1 cellular context compared by ENCODE assay signal in genomic region chr19:38989614-38990013, GRCh38. TPM values are rescaled to one million over a fixed set of nuclear protein-coding genes. Genes with fewer than 3 reads are reported as not detected.
"Had no signal": no experiment of that assay in that cellular context is flagged by ENCODE, and none has a peak within 500 bp of the region (broad histone marks: within the 10 kb centered on the region; RNA-seq: fewer than 3 reads in every experiment).

No MANE protein-coding gene starts in this region.

RNA-seq across cellular contexts. Expression of gene FBXO17, which starts 14.1 kb away (rescaled TPM):
- polyA plus RNA-seq: immature natural killer cell had no signal
